Comparison of ENCODE assay signal across 19 cellular contexts in genomic region chr3:10717756-10718155, GRCh38.
DNase-seq lines count a peak whose midpoint lies in the region; ATAC-seq and TF ChIP-seq lines count a peak whose summit lies in the region.
"Had no signal": no experiment of that assay in that cellular context is flagged by ENCODE, and none has a peak within 500 bp of the region (broad histone marks: within the 10 kb centered on the region; RNA-seq: fewer than 3 reads in every experiment).

No MANE protein-coding gene starts in this region.

- H3K4me1 ChIP-seq in sigmoid colon: no peaks in the 10 kb centered on the region
- H3K4me1 ChIP-seq in foreskin keratinocyte: no peaks in the 10 kb centered on the region
- H3K4me1 ChIP-seq in neural progenitor cell: no peaks in the 10 kb centered on the region
- H3K4me1 ChIP-seq: BE2C, Caco-2 had no signal

- peaks cover 0 to 5% (median 0%) of the 10 kb centered on the region in 3 donors for H3K27me3 ChIP-seq in sigmoid colon
- H3K27me3 ChIP-seq in foreskin keratinocyte: peaks cover 39% of the 10 kb centered on the region
- peaks cover 17% of the 10 kb centered on the region for H3K27me3 ChIP-seq in neural progenitor cell
- H3K27me3 ChIP-seq: BE2C, BLaER1 had no signal

- H3K27ac Mint-ChIP-seq in neural progenitor cell: no peak overlapping the region
- H3K27ac Mint-ChIP-seq: CD4-positive, alpha-beta T cell; CD8-positive, alpha-beta T cell had no signal

- H4K20me1 ChIP-seq in neural progenitor cell (ENCODE audit: low read depth): no peaks in the 10 kb centered on the region
- H4K20me1 ChIP-seq: BLaER1 had no signal

- H3K27ac ChIP-seq in coronary artery (no peak overlapping the region), sigmoid colon (no peak overlapping the region), foreskin keratinocyte (no peak overlapping the region), neural progenitor cell (no peak overlapping the region)
- H3K27ac ChIP-seq: BLaER1 had no signal

- no peaks in the 10 kb centered on the region for H3K36me3 Mint-ChIP-seq in neural progenitor cell
- H3K36me3 Mint-ChIP-seq: CD8-positive, alpha-beta T cell had no signal

- no peak overlapping the region for H3K4me3 Mint-ChIP-seq in neural progenitor cell
- H3K4me3 Mint-ChIP-seq: CD4-positive, alpha-beta T cell; CD8-positive, alpha-beta T cell had no signal

- H3K36me3 ChIP-seq in sigmoid colon: no peaks in the 10 kb centered on the region
- H3K36me3 ChIP-seq in neural progenitor cell: no peaks in the 10 kb centered on the region
- H3K36me3 ChIP-seq: BE2C, BLaER1 had no signal

- H2AFZ ChIP-seq in neural progenitor cell (replicated peaks): no peak overlapping the region

- WGBS in sigmoid colon, 2 donors: 88 to 92% methylated on average over 4 of the region's 4 CpGs

- no peaks in the 10 kb centered on the region for H3F3A ChIP-seq in neural progenitor cell (ENCODE audit: low read depth)

- intact Hi-C loops in cardiac septum (cut with DNase I) (no loop called here), left cardiac atrium (cut with DNase I) (no loop called here), sigmoid colon (cut with DNase I) (no loop called here)

- H3K9ac ChIP-seq in neural progenitor cell: no peak overlapping the region
- H3K9ac ChIP-seq: BLaER1 had no signal

- DNase-seq in cardiac septum (ENCODE audit: low spot score): peak; percentile 67
- no peak for DNase-seq in left cardiac atrium
- peak; percentile 59 for DNase-seq in coronary artery (ENCODE audit: low spot score)
- DNase-seq in islet precursor cell: peak; percentile 29
- peak; percentile 9 for DNase-seq in sigmoid colon
- DNase-seq in foreskin keratinocyte: no peak
- no peak for DNase-seq in neural progenitor cell (ENCODE audit: low spot score)
- DNase-seq: 8988T; ACHN; BE2C; C1 segment of cervical spinal cord; Caco-2; Calu3; CD4-positive, alpha-beta T cell; CD8-positive, alpha-beta T cell; DMS79 treated with DMSO at 0.1 percent for 48 hours; GF-D8 had no signal

- no peak overlapping the region for H3K4me2 ChIP-seq in neural progenitor cell
- H3K4me2 ChIP-seq: BLaER1 had no signal

- no peak overlapping the region for H3K4me3 ChIP-seq in coronary artery
- no peak overlapping the region for H3K4me3 ChIP-seq in sigmoid colon
- no peak overlapping the region for H3K4me3 ChIP-seq in neural progenitor cell
- H3K4me3 ChIP-seq: BLaER1 had no signal

- TF ChIP-seq CTCF in coronary artery (IDR thresholded peaks at IDR 0.05): no peak
- no peak for TF ChIP-seq CTCF in sigmoid colon (IDR thresholded peaks at IDR 0.05)
- no peak for TF ChIP-seq CTCF in foreskin keratinocyte (conservative IDR thresholded peaks at IDR 0.05)
- no peak for TF ChIP-seq CTCF in neural progenitor cell (IDR thresholded peaks at IDR 0.05)

- ATAC-seq in left cardiac atrium: no peak
- no peak for ATAC-seq in GM19351 (IDR thresholded peaks at IDR 0.05; ENCODE audit: unreplicated experiment)
- ATAC-seq in foreskin keratinocyte: no peak
- ATAC-seq: CD8-positive, alpha-beta T cell had no signal

- H3K9me3 ChIP-seq in sigmoid colon (no peaks in the 10 kb centered on the region), neural progenitor cell (ENCODE audit: low read depth) (peaks cover 6% of the 10 kb centered on the region)
- H3K9me3 ChIP-seq: BE2C, Caco-2 had no signal

- H3K79me2 ChIP-seq in neural progenitor cell (ENCODE audit: low read depth): no peaks in the 10 kb centered on the region

- H3K4me1 Mint-ChIP-seq in neural progenitor cell: no peaks in the 10 kb centered on the region

- TF ChIP-seq POLR2A in sigmoid colon (IDR thresholded peaks at IDR 0.05): no peak

- no peaks in the 10 kb centered on the region for H3K9me3 Mint-ChIP-seq in neural progenitor cell
- H3K9me3 Mint-ChIP-seq: CD4-positive, alpha-beta T cell; CD8-positive, alpha-beta T cell had no signal

- no peak for TF ChIP-seq EP300 in sigmoid colon (IDR thresholded peaks at IDR 0.05)

- peaks cover 11% of the 10 kb centered on the region for H3K27me3 Mint-ChIP-seq in neural progenitor cell (ENCODE audit: insufficient read depth, low read depth)

Comparison
In these comparisons a context has a peak if more than half of its experiments do, and no peak if none do; other contexts are left out.
1. DNase-seq: peak in cardiac septum (single experiment), coronary artery (single experiment), islet precursor cell (single experiment) and sigmoid colon (single experiment); none in left cardiac atrium (single experiment), foreskin keratinocyte (0 of 2) and neural progenitor cell (single experiment).